8 cellular contexts compared by ENCODE assay signal in the genomic region with DNA sequence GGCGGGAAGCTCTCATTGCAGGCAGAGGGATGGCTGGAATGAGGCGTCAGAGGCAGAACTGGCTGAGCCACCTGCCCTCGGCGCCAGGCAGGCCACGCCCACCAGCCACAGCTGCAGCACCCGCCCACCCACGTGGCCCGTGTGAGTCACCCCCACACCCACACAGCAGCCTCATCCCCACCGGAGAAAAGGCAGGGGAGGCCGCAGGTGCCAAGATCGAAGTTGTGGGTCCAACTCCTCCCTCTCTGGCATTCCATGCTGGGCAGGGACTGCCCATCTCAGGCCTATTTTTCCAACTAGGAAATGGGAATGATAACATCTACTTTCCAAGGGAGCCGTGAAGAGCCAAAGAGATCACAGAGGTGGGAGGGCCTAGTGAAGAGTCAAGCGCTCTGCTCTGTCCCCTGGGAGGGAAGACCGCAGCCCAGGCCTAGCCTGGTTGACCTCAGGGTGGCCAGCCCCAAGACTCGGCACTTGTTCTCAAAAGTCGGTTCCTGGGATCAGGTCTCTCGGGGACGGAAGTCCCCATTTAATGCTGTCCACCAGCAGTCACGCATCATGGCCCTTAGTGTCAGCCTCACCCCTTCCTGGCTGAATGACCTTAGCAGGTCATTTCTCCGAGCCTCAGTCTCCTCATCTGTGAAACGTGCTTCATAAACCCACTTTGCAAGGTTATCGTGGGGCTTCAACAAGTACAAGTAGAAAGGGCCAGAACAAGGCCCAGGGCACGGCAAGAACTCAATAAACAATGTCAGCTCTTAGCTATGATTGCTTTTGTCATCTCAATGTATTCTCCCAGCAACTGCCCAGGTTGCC. TPM values are rescaled to one million over a fixed set of nuclear protein-coding genes. Genes with fewer than 3 reads are reported as not detected.
A peak's percentile ranks its signal among the peaks of the same experiment; 100 is the strongest.
DNase-seq lines count a peak whose midpoint lies in the region; ATAC-seq and TF ChIP-seq lines count a peak whose summit lies in the region.

A gene (minus strand): TSS at position 45 of the 816 bp plus-strand sequence. CDS start 2,962 bp downstream, outside the sequence.

- H3K36me3 ChIP-seq in BLaER1 (no peaks in the 10 kb centered on the region), Peyer's patch (no peaks in the 10 kb centered on the region), upper lobe of right lung (no peaks in the 10 kb centered on the region)

- no peaks in the 10 kb centered on the region for H3K9me3 Mint-ChIP-seq in activated naive CD8-positive, alpha-beta T cell treated with anti-CD3 and anti-CD28 coated beads, Interleukin-2, amount 10 ng/mL, durations not matched to agents 7 days and 5 days
- no peaks in the 10 kb centered on the region for H3K9me3 Mint-ChIP-seq in natural killer cell treated with Interleukin-12 subunit alpha and Interleukin-12 subunit beta and Interleukin-15 and Interleukin-18, amount 100 ng/mL, for 72 hours

- TF ChIP-seq CTCF in Peyer's patch (IDR thresholded peaks at IDR 0.05) (no peak), upper lobe of right lung (IDR thresholded peaks at IDR 0.05) (no peak)

- peak in 1 of 2 donors; percentile 25 for TF ChIP-seq POLR2A in Peyer's patch (IDR thresholded peaks at IDR 0.05)

- H3K27ac Mint-ChIP-seq in activated naive CD8-positive, alpha-beta T cell treated with anti-CD3 and anti-CD28 coated beads, Interleukin-2, amount 10 ng/mL, durations not matched to agents 7 days and 5 days = no peak within 1 kb of the TSS
- H3K27ac Mint-ChIP-seq in natural killer cell treated with Interleukin-12 subunit alpha and Interleukin-12 subunit beta and Interleukin-15 and Interleukin-18, amount 100 ng/mL, for 72 hours = no peak within 1 kb of the TSS

- no peaks in the 10 kb centered on the region for H3K36me3 Mint-ChIP-seq in activated naive CD8-positive, alpha-beta T cell treated with anti-CD3 and anti-CD28 coated beads, Interleukin-2, amount 10 ng/mL, durations not matched to agents 7 days and 5 days
- no peaks in the 10 kb centered on the region for H3K36me3 Mint-ChIP-seq in natural killer cell treated with Interleukin-12 subunit alpha and Interleukin-12 subunit beta and Interleukin-15 and Interleukin-18, amount 100 ng/mL, for 72 hours

- intact Hi-C loops in upper lobe of right lung (cut with DNase I) = no loop called here

- POLR2A ChIA-PET in activated naive CD8-positive, alpha-beta T cell treated with anti-CD3 and anti-CD28 coated beads, Interleukin-2, amount 10 ng/mL, durations not matched to agents 7 days and 5 days (lab: Charles Lee) = interaction anchor here (0.8 kb wide), 1 partner anchor 79 kb away, joined by 3 read pairs; no protein-coding TSS in a partner anchor

- H3K9me3 ChIP-seq in BLaER1 (no peaks in the 10 kb centered on the region), Peyer's patch (no peaks in the 10 kb centered on the region), upper lobe of right lung (no peaks in the 10 kb centered on the region)

- H3K4me3 ChIP-seq in BLaER1 (no peak within 1 kb of the TSS), Peyer's patch (peak within 1 kb of the TSS in 2 of 4 donors; percentile 31 to 39), upper lobe of right lung (no peak within 1 kb of the TSS)

- H3K27me3 Mint-ChIP-seq in activated naive CD8-positive, alpha-beta T cell treated with anti-CD3 and anti-CD28 coated beads, Interleukin-2, amount 10 ng/mL, durations not matched to agents 7 days and 5 days = no peaks in the 10 kb centered on the region
- H3K27me3 Mint-ChIP-seq in natural killer cell treated with Interleukin-12 subunit alpha and Interleukin-12 subunit beta and Interleukin-15 and Interleukin-18, amount 100 ng/mL, for 72 hours = peaks cover 5 to 8% of the 10 kb centered on the region in 2 donors

- H3K4me3 Mint-ChIP-seq in activated naive CD8-positive, alpha-beta T cell treated with anti-CD3 and anti-CD28 coated beads, Interleukin-2, amount 10 ng/mL, durations not matched to agents 7 days and 5 days = no peak within 1 kb of the TSS
- H3K4me3 Mint-ChIP-seq in natural killer cell treated with Interleukin-12 subunit alpha and Interleukin-12 subunit beta and Interleukin-15 and Interleukin-18, amount 100 ng/mL, for 72 hours = no peak within 1 kb of the TSS

- no peaks in the 10 kb centered on the region for H4K20me1 ChIP-seq in BLaER1

- H3K4me2 ChIP-seq in BLaER1 = peak within 1 kb of the TSS; percentile 53

- no peak within 1 kb of the TSS for H3K9ac ChIP-seq in BLaER1

- H3K4me1 Mint-ChIP-seq in activated naive CD8-positive, alpha-beta T cell treated with anti-CD3 and anti-CD28 coated beads, Interleukin-2, amount 10 ng/mL, durations not matched to agents 7 days and 5 days = peaks cover 7% of the 10 kb centered on the region
- H3K4me1 Mint-ChIP-seq in natural killer cell treated with Interleukin-12 subunit alpha and Interleukin-12 subunit beta and Interleukin-15 and Interleukin-18, amount 100 ng/mL, for 72 hours (ENCODE audit: low read depth in 2 of 2) = peaks cover 5 to 16% of the 10 kb centered on the region in 2 donors

- ATAC-seq in GM21723 (IDR thresholded peaks at IDR 0.05; ENCODE audit: unreplicated experiment) = peak; percentile 37
- no peak for ATAC-seq in activated naive CD8-positive, alpha-beta T cell treated with anti-CD3 and anti-CD28 coated beads, Interleukin-2, amount 10 ng/mL, durations not matched to agents 7 days and 5 days (ENCODE audit: low read depth)
- ATAC-seq in natural killer cell treated with Interleukin-12 subunit alpha and Interleukin-12 subunit beta and Interleukin-15 and Interleukin-18, amount 100 ng/mL, for 72 hours = peak; percentile 58 to 65
- peak; percentile 68 for ATAC-seq in upper lobe of right lung
- ATAC-seq in HG02623 (IDR thresholded peaks at IDR 0.05; ENCODE audit: unreplicated experiment) = no peak

- H3K27ac ChIP-seq in BLaER1 (peak within 1 kb of the TSS; percentile 63), Peyer's patch (peak within 1 kb of the TSS; percentile 66 to 77 (median 74)), upper lobe of right lung (no peak within 1 kb of the TSS)

- H3K4me1 ChIP-seq in BLaER1 (peaks cover 41% of the 10 kb centered on the region), Peyer's patch (peaks cover 0 to 15% (median 7%) of the 10 kb centered on the region in 4 donors), upper lobe of right lung (no peaks in the 10 kb centered on the region)

- DNase-seq in Peyer's patch = peak; percentile 80 to 92 (median 90)
- peak; percentile 41 for DNase-seq in activated naive CD8-positive, alpha-beta T cell treated with anti-CD3 and anti-CD28 coated beads, Interleukin-2, amount 10 ng/mL, durations not matched to agents 7 days and 5 days
- peak; percentile 59 for DNase-seq in natural killer cell treated with Interleukin-12 subunit alpha and Interleukin-12 subunit beta and Interleukin-15 and Interleukin-18, amount 100 ng/mL, for 72 hours (ENCODE audit: low spot score)
- DNase-seq in upper lobe of right lung = no peak
- no peak for DNase-seq in AG08396 (ENCODE audit: low spot score)

- H3K27me3 ChIP-seq in BLaER1 (no peaks in the 10 kb centered on the region), Peyer's patch (no peaks in the 10 kb centered on the region), upper lobe of right lung (peaks cover 14% of the 10 kb centered on the region)

RNA-seq across cellular contexts. Expression of the gene that starts here (rescaled TPM):
- 10 to 100 TPM in 3 of 4 donors, 1 to 10 TPM in 1; 5.0 to 39.1 (median 16.5) TPM for total RNA-seq in Peyer's patch
- under 1 TPM; 0.69 to 0.79 TPM for total RNA-seq in activated naive CD8-positive, alpha-beta T cell treated with anti-CD3 and anti-CD28 coated beads, Interleukin-2, amount 10 ng/mL, durations not matched to agents 7 days and 5 days
- total RNA-seq in natural killer cell treated with Interleukin-12 subunit alpha and Interleukin-12 subunit beta and Interleukin-15 and Interleukin-18, amount 100 ng/mL, for 72 hours = 1 to 10 TPM; 6.5 to 9.7 TPM
- 0.26 TPM for total RNA-seq in upper lobe of right lung

Comparison
In these comparisons a context has a peak if more than half of its experiments do, and no peak if none do; other contexts are left out.
1. Peak in DNase-seq in activated naive CD8-positive, alpha-beta T cell treated with anti-CD3 and anti-CD28 coated beads, Interleukin-2, amount 10 ng/mL, durations not matched to agents 7 days and 5 days; RNA of the gene not detected or under 1 TPM.
2. Peak in ATAC-seq in upper lobe of right lung; RNA of the gene not detected or under 1 TPM.
3. ATAC-seq: peak in GM21723 (single experiment) and natural killer cell treated with Interleukin-12 subunit alpha and Interleukin-12 subunit beta and Interleukin-15 and Interleukin-18, amount 100 ng/mL, for 72 hours (2 of 2); none in activated naive CD8-positive, alpha-beta T cell treated with anti-CD3 and anti-CD28 coated beads, Interleukin-2, amount 10 ng/mL, durations not matched to agents 7 days and 5 days (single experiment) and HG02623 (single experiment).
4. DNase-seq: peak in Peyer's patch (3 of 3) and natural killer cell treated with Interleukin-12 subunit alpha and Interleukin-12 subunit beta and Interleukin-15 and Interleukin-18, amount 100 ng/mL, for 72 hours (single experiment); none in upper lobe of right lung (single experiment) and AG08396 (single experiment).